In the genomic region with DNA sequence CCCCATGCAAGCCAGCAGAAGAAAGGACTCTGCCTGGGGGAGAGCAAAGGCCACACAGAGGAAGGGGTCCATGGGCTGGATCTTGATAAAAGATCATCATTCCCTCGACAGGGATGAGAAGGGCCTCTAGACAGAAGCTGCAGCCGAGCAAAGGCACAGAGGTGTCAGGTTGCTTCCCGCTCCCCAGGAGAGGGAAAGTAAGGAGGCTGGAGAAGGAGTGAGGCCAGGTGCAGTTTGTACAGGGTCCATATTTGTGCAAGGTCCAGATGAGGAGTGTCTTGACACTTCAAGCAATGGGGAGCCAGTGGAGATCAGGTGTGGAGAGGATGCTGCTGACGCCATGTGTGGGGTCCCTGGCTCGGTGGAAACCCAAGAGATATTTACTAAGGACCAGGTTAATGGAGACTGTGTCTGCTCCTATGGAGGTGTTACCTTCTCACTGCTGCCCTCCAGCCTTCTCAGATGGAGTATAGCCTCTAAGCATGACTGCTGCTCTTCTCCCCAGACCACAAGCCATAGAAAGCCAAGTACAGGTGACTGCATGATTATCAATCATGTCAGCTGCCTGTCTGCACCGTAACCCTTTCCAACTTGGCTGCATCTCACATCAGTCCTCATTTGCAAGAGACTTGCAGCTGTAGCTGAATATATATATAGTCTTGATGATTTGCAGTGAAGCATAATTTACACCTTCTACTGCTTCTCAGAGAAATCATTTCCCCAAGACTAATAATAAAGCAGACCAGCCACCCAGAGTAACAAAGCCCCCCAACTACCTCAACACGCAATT, we compare ENCODE assay signal across 22 cellular contexts. TPM values are rescaled to one million over a fixed set of nuclear protein-coding genes. Genes with fewer than 3 reads are reported as not detected.
DNase-seq lines count a peak whose midpoint lies in the region; ATAC-seq and TF ChIP-seq lines count a peak whose summit lies in the region.
"Had no signal": no experiment of that assay in that cellular context is flagged by ENCODE, and none has a peak within 500 bp of the region (broad histone marks: within the 10 kb centered on the region; RNA-seq: fewer than 3 reads in every experiment).

No MANE protein-coding gene starts in this region.

- H4K8ac ChIP-seq in mesendoderm (ENCODE audit: low read depth, low read length) = no peak overlapping the region

- H2BK15ac ChIP-seq in mesendoderm (replicated peaks; ENCODE audit: low read depth) = no peak overlapping the region

- no peaks in the 10 kb centered on the region for H4K20me1 ChIP-seq in OCI-LY7 (ENCODE audit: insufficient read depth, low read length)

- CTCF ChIA-PET in OCI-LY7 (lab: Charles Lee; ENCODE audit: unreplicated experiment) = no interaction called here

- TF ChIP-seq CTCF in chondrocyte (IDR thresholded peaks at IDR 0.05) (no peak), OCI-LY7 (conservative IDR thresholded peaks at IDR 0.05; ENCODE audit: low read length) (no peak)

- no peak overlapping the region for H2AFZ ChIP-seq in OCI-LY7 (ENCODE audit: low read length)

- H2BK120ac ChIP-seq in mesendoderm (ENCODE audit: low read depth, low read length) = no peak overlapping the region

- intact Hi-C loops in OCI-LY7 (cut with micrococcal nuclease; ENCODE audit: unreplicated experiment) = no loop called here

- no peak overlapping the region for H2AK5ac ChIP-seq in mesendoderm (ENCODE audit: low read length)

- H3K79me1 ChIP-seq in mesendoderm (ENCODE audit: low read length) = peaks cover 7% of the 10 kb centered on the region

- no peaks in the 10 kb centered on the region for H3K36me3 ChIP-seq in HUES48 (ENCODE audit: control insufficient read depth, insufficient read depth, low read length)
- H3K36me3 ChIP-seq in mesendoderm (ENCODE audit: control insufficient read depth, insufficient read depth, low read length) = no peaks in the 10 kb centered on the region
- no peaks in the 10 kb centered on the region for H3K36me3 ChIP-seq in OCI-LY7 (ENCODE audit: insufficient read depth, low read length)

- H3K23ac ChIP-seq in mesendoderm (ENCODE audit: low read length) = no peak overlapping the region

- WGBS in mesendoderm (ENCODE audit: extremely low coverage, insufficient coverage, low lambda C conversion rate) = no CpG with 5 or more reads among the region's 7 CpGs

- no peaks in the 10 kb centered on the region for H3K36me3 Mint-ChIP-seq in chondrocyte (ENCODE audit: low read depth)
- no peaks in the 10 kb centered on the region for H3K36me3 Mint-ChIP-seq in stimulated activated effector memory CD8-positive, alpha-beta T cell treated with anti-CD3 and anti-CD28 coated beads, Interleukin-12 subunit alpha, Interleukin-12 subunit beta, amount 100 ng/mL, for 72 hours
- H3K36me3 Mint-ChIP-seq: CD8-positive, alpha-beta memory T cell; memory B cell; naive thymus-derived CD4-positive, alpha-beta T cell had no signal

- H3K9me3 Mint-ChIP-seq in chondrocyte (ENCODE audit: low read depth) = no peaks in the 10 kb centered on the region
- no peaks in the 10 kb centered on the region for H3K9me3 Mint-ChIP-seq in stimulated activated effector memory CD8-positive, alpha-beta T cell treated with anti-CD3 and anti-CD28 coated beads, Interleukin-12 subunit alpha, Interleukin-12 subunit beta, amount 100 ng/mL, for 72 hours
- H3K9me3 Mint-ChIP-seq: activated naive CD4-positive, alpha-beta T cell treated with anti-CD3 and anti-CD28 coated beads, Interleukin-2, amount 50 U/mL, for 24 hours; activated T-helper 1 cell treated with anti-CD3 and anti-CD28 coated beads, Interleukin-12 subunit alpha, Interleukin-12 subunit beta, Interleukin-2, Interleukin-4 antibody, amounts not matched to agents 30 ng/mL and 10 ng/mL and 1 ng/mL, durations not matched to agents 14 hours and 24 hours and 36 hours; CD8-positive, alpha-beta memory T cell; central memory CD8-positive, alpha-beta T cell had no signal

- peak overlapping the region; percentile 14 for H2BK5ac ChIP-seq in mesendoderm (ENCODE audit: low read length)

- peak overlapping the region; percentile 56 for H3K27ac Mint-ChIP-seq in chondrocyte (ENCODE audit: unreplicated experiment)
- peak overlapping the region; percentile 24 for H3K27ac Mint-ChIP-seq in stimulated activated effector memory CD8-positive, alpha-beta T cell treated with anti-CD3 and anti-CD28 coated beads, Interleukin-12 subunit alpha, Interleukin-12 subunit beta, amount 100 ng/mL, for 72 hours
- H3K27ac Mint-ChIP-seq: activated CD4-positive, alpha-beta T cell treated with anti-CD3 and anti-CD28 coated beads, Interleukin-2, amount 10 ng/mL, durations not matched to agents 24 days and 14 days; activated naive CD4-positive, alpha-beta T cell treated with anti-CD3 and anti-CD28 coated beads, Interleukin-2, amount 50 U/mL, for 24 hours; activated T-helper 1 cell treated with anti-CD3 and anti-CD28 coated beads, Interleukin-12 subunit alpha, Interleukin-12 subunit beta, Interleukin-2, Interleukin-4 antibody, amounts not matched to agents 30 ng/mL and 10 ng/mL and 1 ng/mL, durations not matched to agents 14 hours and 24 hours and 36 hours; memory B cell; naive thymus-derived CD4-positive, alpha-beta T cell had no signal

- H3K4me1 Mint-ChIP-seq in chondrocyte (ENCODE audit: low read depth) = peaks cover 33% of the 10 kb centered on the region
- H3K4me1 Mint-ChIP-seq in stimulated activated effector memory CD8-positive, alpha-beta T cell treated with anti-CD3 and anti-CD28 coated beads, Interleukin-12 subunit alpha, Interleukin-12 subunit beta, amount 100 ng/mL, for 72 hours = peaks cover 16% of the 10 kb centered on the region
- H3K4me1 Mint-ChIP-seq: activated CD4-positive, alpha-beta T cell treated with anti-CD3 and anti-CD28 coated beads, Interleukin-2, amount 10 ng/mL, durations not matched to agents 24 days and 14 days; activated naive CD4-positive, alpha-beta T cell treated with anti-CD3 and anti-CD28 coated beads, Interleukin-2, amount 50 U/mL, for 24 hours had no signal

- H3K27ac ChIP-seq in HUES48 (ENCODE audit: low read depth, low read length) (peak overlapping the region; percentile 79), mesendoderm (ENCODE audit: low read depth, low read length) (peak overlapping the region; percentile 36), OCI-LY7 (ENCODE audit: low read depth, low read length, poor library complexity, severe bottlenecking) (no peak overlapping the region)
- H3K27ac ChIP-seq: epithelial cell of prostate, HL-60 had no signal

- H4K5ac ChIP-seq in mesendoderm (ENCODE audit: low read length) = no peak overlapping the region

- no peaks in the 10 kb centered on the region for H3K27me3 Mint-ChIP-seq in chondrocyte (ENCODE audit: low read depth)
- H3K27me3 Mint-ChIP-seq: activated naive CD4-positive, alpha-beta T cell treated with anti-CD3 and anti-CD28 coated beads, Interleukin-2, amount 50 U/mL, for 24 hours; central memory CD8-positive, alpha-beta T cell; memory B cell had no signal

- H3K79me2 ChIP-seq in mesendoderm (ENCODE audit: control insufficient read depth, insufficient read depth, low read length) (peaks cover 4% of the 10 kb centered on the region), OCI-LY7 (ENCODE audit: insufficient read depth, low read depth, low read length) (no peaks in the 10 kb centered on the region)

- ATAC-seq in stimulated activated effector memory CD8-positive, alpha-beta T cell treated with anti-CD3 and anti-CD28 coated beads, Interleukin-12 subunit alpha, Interleukin-12 subunit beta, amount 100 ng/mL, for 72 hours = no peak
- ATAC-seq in HG02588 (IDR thresholded peaks at IDR 0.05; ENCODE audit: unreplicated experiment) = no peak
- ATAC-seq: naive thymus-derived CD4-positive, alpha-beta T cell had no signal

- H3K18ac ChIP-seq in mesendoderm (ENCODE audit: low read length) = peak overlapping the region; percentile 15

- H3K4me2 ChIP-seq in mesendoderm (ENCODE audit: low read length) (no peak overlapping the region), OCI-LY7 (ENCODE audit: low read length) (no peak overlapping the region)

- no peak overlapping the region for H3K4me3 ChIP-seq in HUES48 (ENCODE audit: low read depth, low read length)
- H3K4me3 ChIP-seq in mesendoderm (ENCODE audit: low read length) = no peak overlapping the region
- no peak overlapping the region for H3K4me3 ChIP-seq in OCI-LY7 (ENCODE audit: low read depth, low read length, poor library complexity, severe bottlenecking)

- POLR2A ChIA-PET in OCI-LY7 (lab: Charles Lee) = no interaction called here

- H3K9me3 ChIP-seq in HUES48 (ENCODE audit: control insufficient read depth, insufficient read depth, low read length) (no peaks in the 10 kb centered on the region), OCI-LY7 (ENCODE audit: low read length) (no peaks in the 10 kb centered on the region)

- no peak overlapping the region for H3K9ac ChIP-seq in HUES48 (ENCODE audit: low read depth, low read length)
- no peak overlapping the region for H3K9ac ChIP-seq in mesendoderm (ENCODE audit: low read length)

- DNase-seq in chondrocyte (ENCODE audit: low spot score) (no peak), mesendoderm (peak; percentile 66), OCI-LY7 (ENCODE audit: low spot score) (no peak), NCI-H82 treated with DMSO at 0.1 percent for 48 hours (lab: John Stamatoyannopoulos, UW; ENCODE audit: unreplicated experiment) (no peak)
- no peak for DNase-seq in stimulated activated effector memory CD8-positive, alpha-beta T cell treated with anti-CD3 and anti-CD28 coated beads, Interleukin-12 subunit alpha, Interleukin-12 subunit beta, amount 100 ng/mL, for 72 hours (ENCODE audit: low spot score in 2 of 2)
- DNase-seq: activated CD4-positive, alpha-beta T cell treated with anti-CD3 and anti-CD28 coated beads, Interleukin-2, amount 10 ng/mL, durations not matched to agents 24 days and 14 days; CD8-positive, alpha-beta memory T cell; DMS153; GDM1; MM.1S; naive thymus-derived CD4-positive, alpha-beta T cell; NCI-H146; NCI-H524 treated with DMSO at 0.1 percent for 48 hours; T-helper 2 cell had no signal

- no peak overlapping the region for H3K4ac ChIP-seq in mesendoderm (ENCODE audit: low read depth, low read length)

- H3K4me3 Mint-ChIP-seq in chondrocyte (ENCODE audit: unreplicated experiment) = no peak overlapping the region
- H3K4me3 Mint-ChIP-seq in stimulated activated effector memory CD8-positive, alpha-beta T cell treated with anti-CD3 and anti-CD28 coated beads, Interleukin-12 subunit alpha, Interleukin-12 subunit beta, amount 100 ng/mL, for 72 hours = no peak overlapping the region
- H3K4me3 Mint-ChIP-seq: activated CD4-positive, alpha-beta T cell treated with anti-CD3 and anti-CD28 coated beads, Interleukin-2, amount 10 ng/mL, durations not matched to agents 24 days and 14 days; activated naive CD4-positive, alpha-beta T cell treated with anti-CD3 and anti-CD28 coated beads, Interleukin-2, amount 50 U/mL, for 24 hours; activated T-helper 1 cell treated with anti-CD3 and anti-CD28 coated beads, Interleukin-12 subunit alpha, Interleukin-12 subunit beta, Interleukin-2, Interleukin-4 antibody, amounts not matched to agents 30 ng/mL and 10 ng/mL and 1 ng/mL, durations not matched to agents 14 hours and 24 hours and 36 hours; CD8-positive, alpha-beta memory T cell; central memory CD8-positive, alpha-beta T cell; memory B cell; naive thymus-derived CD4-positive, alpha-beta T cell had no signal

- H3K27me3 ChIP-seq in HUES48 (ENCODE audit: control insufficient read depth, insufficient read depth, low read length) = no peaks in the 10 kb centered on the region
- H3K27me3 ChIP-seq in mesendoderm (ENCODE audit: insufficient read depth, low read length, poor library complexity) = no peaks in the 10 kb centered on the region

- peak overlapping the region; percentile 52 for H3K56ac ChIP-seq in mesendoderm (ENCODE audit: low read length)

- peaks cover 30% of the 10 kb centered on the region for H3K4me1 ChIP-seq in HUES48 (ENCODE audit: control insufficient read depth, insufficient read depth, low read length)
- H3K4me1 ChIP-seq in mesendoderm (ENCODE audit: control insufficient read depth, low read depth, low read length) = peaks cover 35% of the 10 kb centered on the region
- no peaks in the 10 kb centered on the region for H3K4me1 ChIP-seq in OCI-LY7 (ENCODE audit: insufficient read depth, low read length, poor library complexity, severe bottlenecking)

- no TSS peak for BruUV-seq in OCI-LY7 (replicated peaks; lab: Mats Ljungman, UMichigan)

- no peaks in the 10 kb centered on the region for H3K9me2 ChIP-seq in OCI-LY7 (ENCODE audit: insufficient read depth, low read length)

RNA-seq across cellular contexts. Expression of gene GAS7, which starts 21.1 kb away (rescaled TPM):
- total RNA-seq in chondrocyte (6.1 to 15.6 TPM (median 6.9 TPM) in 3 replicates), OCI-LY7 (2022) (0.46 and 1.5 TPM in 2 replicates)
- polyA plus RNA-seq in mesendoderm (2013, experiment 1 of 2) = 14.3 TPM
- 14.0 TPM for polyA plus RNA-seq in mesendoderm (2013, experiment 2 of 2)
- not detected in 2 replicates for total RNA-seq in OCI-LY7 (2014; rRNA removed; shearing (Covaris generic))
